8 cellular contexts compared by ENCODE assay signal in the genomic region with DNA sequence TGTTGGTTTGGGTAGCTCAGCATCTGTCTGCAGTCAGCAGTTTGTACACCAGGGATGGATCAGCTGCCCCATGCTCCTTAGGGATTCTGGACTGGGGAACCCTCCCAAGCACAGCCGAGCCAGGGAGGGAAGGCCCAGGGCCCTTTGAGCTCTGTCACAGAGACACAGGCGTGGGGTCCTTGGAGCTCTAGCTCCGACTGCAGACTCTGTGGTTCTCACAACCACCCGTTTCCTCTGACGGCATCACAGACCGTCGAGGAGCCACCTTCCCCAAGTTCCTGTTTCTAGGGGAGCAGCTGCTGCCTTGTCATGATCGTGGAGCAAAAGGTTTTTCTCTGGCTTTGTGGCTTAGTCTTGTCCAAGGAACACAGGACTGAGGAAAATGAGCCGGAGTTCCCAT. TPM values are rescaled to one million over a fixed set of nuclear protein-coding genes. Genes with fewer than 3 reads are reported as not detected.
A peak's percentile ranks its signal among the peaks of the same experiment; 100 is the strongest.
DNase-seq lines count a peak whose midpoint lies in the region; ATAC-seq and TF ChIP-seq lines count a peak whose summit lies in the region.

A gene with protein sequence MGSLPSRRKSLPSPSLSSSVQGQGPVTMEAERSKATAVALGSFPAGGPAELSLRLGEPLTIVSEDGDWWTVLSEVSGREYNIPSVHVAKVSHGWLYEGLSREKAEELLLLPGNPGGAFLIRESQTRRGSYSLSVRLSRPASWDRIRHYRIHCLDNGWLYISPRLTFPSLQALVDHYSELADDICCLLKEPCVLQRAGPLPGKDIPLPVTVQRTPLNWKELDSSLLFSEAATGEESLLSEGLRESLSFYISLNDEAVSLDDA (minus strand): TSS at position 199 of the 400 bp plus-strand sequence. CDS start 4,861 bp downstream, outside the sequence.

- intact Hi-C loops in T-helper 2 cell treated with Interferon-gamma antibody and Interleukin-4, amounts not matched to agents 100 ng/mL and 5 ng/mL, for 36 hours (cut with micrococcal nuclease) = loop anchor here (2.0 to 10.0 kb wide), 2 partner anchors 15 to 71 kb away; a partner anchor contains a TSS

- no peaks in the 10 kb centered on the region for H3K9me3 Mint-ChIP-seq in activated naive CD8-positive, alpha-beta T cell treated with anti-CD3 and anti-CD28 coated beads, Interleukin-2, amount 10 ng/mL, durations not matched to agents 7 days and 5 days

- peak within 1 kb of the TSS; percentile 98 for H3K4me3 Mint-ChIP-seq in activated naive CD8-positive, alpha-beta T cell treated with anti-CD3 and anti-CD28 coated beads, Interleukin-2, amount 10 ng/mL, durations not matched to agents 7 days and 5 days

- CTCF ChIA-PET in GM10248 (lab: Yijun Ruan, JAX) = interaction anchor here (0.8 to 2.2 kb wide), 4 partner anchors 20 to 41 kb away, joined by 3 to 8 read pairs (median 4); a partner anchor contains a TSS

- POLR2A ChIA-PET in GM10248 (lab: Yijun Ruan, JAX) = interaction anchor here (0.6 kb wide), 1 partner anchor 21 kb away, joined by 3 read pairs; no protein-coding TSS in a partner anchor
- POLR2A ChIA-PET in activated naive CD8-positive, alpha-beta T cell treated with anti-CD3 and anti-CD28 coated beads, Interleukin-2, amount 10 ng/mL, durations not matched to agents 7 days and 5 days (lab: Charles Lee) = interaction anchor here (0.7 to 6.1 kb wide), 17 partner anchors 11 to 692 kb away, joined by 4 to 109 read pairs (median 7); a partner anchor contains a TSS

- DNase-seq in GM10248 (ENCODE audit: extremely low spot score) = peak; percentile 64
- DNase-seq in activated naive CD8-positive, alpha-beta T cell treated with anti-CD3 and anti-CD28 coated beads, Interleukin-2, amount 10 ng/mL, durations not matched to agents 7 days and 5 days = peak; percentile 72
- DNase-seq in stimulated activated CD4-positive, alpha-beta T cell treated with anti-CD3 and anti-CD28 coated beads, Interleukin-1b, Interleukin-23, amount 100 ng/mL, for 4 hours (ENCODE audit: low read depth in 2 of 2) = peak; percentile 41 to 44
- DNase-seq in D341Med (ENCODE audit: low spot score) = no peak
- DNase-seq in SHP77 treated with DMSO at 0.1 percent for 48 hours (lab: John Stamatoyannopoulos, UW) = no peak

- TF ChIP-seq CTCF in GM10248 (IDR thresholded peaks at IDR 0.05; ENCODE audit: control extremely low read depth, extremely low read depth, low read depth, missing control alignments) = no peak

- no peaks in the 10 kb centered on the region for H3K27me3 Mint-ChIP-seq in activated naive CD8-positive, alpha-beta T cell treated with anti-CD3 and anti-CD28 coated beads, Interleukin-2, amount 10 ng/mL, durations not matched to agents 7 days and 5 days

- peaks cover 34% of the 10 kb centered on the region for H3K36me3 Mint-ChIP-seq in activated naive CD8-positive, alpha-beta T cell treated with anti-CD3 and anti-CD28 coated beads, Interleukin-2, amount 10 ng/mL, durations not matched to agents 7 days and 5 days

- peak within 1 kb of the TSS; percentile 98 for H3K27ac Mint-ChIP-seq in activated naive CD8-positive, alpha-beta T cell treated with anti-CD3 and anti-CD28 coated beads, Interleukin-2, amount 10 ng/mL, durations not matched to agents 7 days and 5 days

- H3K4me1 Mint-ChIP-seq in activated naive CD8-positive, alpha-beta T cell treated with anti-CD3 and anti-CD28 coated beads, Interleukin-2, amount 10 ng/mL, durations not matched to agents 7 days and 5 days = peaks cover 42% of the 10 kb centered on the region

- ATAC-seq in activated naive CD8-positive, alpha-beta T cell treated with anti-CD3 and anti-CD28 coated beads, Interleukin-2, amount 10 ng/mL, durations not matched to agents 7 days and 5 days (ENCODE audit: low read depth) = peak; percentile 77
- ATAC-seq in HG02623 (IDR thresholded peaks at IDR 0.05; ENCODE audit: unreplicated experiment) (no peak), HG02763 (IDR thresholded peaks at IDR 0.05; ENCODE audit: unreplicated experiment) (no peak)

RNA-seq across cellular contexts. Expression of the gene that starts here (rescaled TPM):
- 68.9 and 72.1 TPM in 2 replicates for total RNA-seq in T-helper 2 cell treated with Interferon-gamma antibody and Interleukin-4, amounts not matched to agents 100 ng/mL and 5 ng/mL, for 36 hours
- 100 to 1,000 TPM; 103 TPM for total RNA-seq in activated naive CD8-positive, alpha-beta T cell treated with anti-CD3 and anti-CD28 coated beads, Interleukin-2, amount 10 ng/mL, durations not matched to agents 7 days and 5 days

Comparison
In these comparisons a context has a peak if more than half of its experiments do, and no peak if none do; other contexts are left out.
1. DNase-seq: peak in GM10248 (single experiment), activated naive CD8-positive, alpha-beta T cell treated with anti-CD3 and anti-CD28 coated beads, Interleukin-2, amount 10 ng/mL, durations not matched to agents 7 days and 5 days (single experiment) and stimulated activated CD4-positive, alpha-beta T cell treated with anti-CD3 and anti-CD28 coated beads, Interleukin-1b, Interleukin-23, amount 100 ng/mL, for 4 hours (2 of 2); none in D341Med (single experiment) and SHP77 treated with DMSO at 0.1 percent for 48 hours (single experiment).